ENCODE assay signal across 8 cellular contexts in genomic region chr15:77902855-77903760, GRCh38.
DNase-seq lines count a peak whose midpoint lies in the region; ATAC-seq and TF ChIP-seq lines count a peak whose summit lies in the region.
"Not testable (repeated sequence)": the region's sequence is repeated elsewhere in the genome, so short reads cannot be mapped to it uniquely, and the experiment has no call there.

No MANE protein-coding gene starts in this region.

- H3K4me3 ChIP-seq in OCI-LY7 (ENCODE audit: low read depth, low read length, poor library complexity, severe bottlenecking); right atrium auricular region; thyroid gland (replicated peaks in 1 of 3): not testable (repeated sequence)

- not testable (repeated sequence) for H3K4me3 Mint-ChIP-seq in CD4-positive, alpha-beta T cell; H9; chondrocyte (ENCODE audit: unreplicated experiment); neural crest cell

- H3K9me3 ChIP-seq in CD4-positive, alpha-beta T cell (ENCODE audit: control insufficient read depth, low read length); H9 (ENCODE audit: control insufficient read depth, low read depth, low read length); OCI-LY7 (ENCODE audit: low read length); right atrium auricular region; thyroid gland: not testable (repeated sequence)

- H3K18ac ChIP-seq in H9 (ENCODE audit: insufficient read length, low read depth, low read length) = not testable (repeated sequence)

- H2BK12ac ChIP-seq in H9 (ENCODE audit: insufficient read length, low read depth, low read length) = not testable (repeated sequence)

- H3K4me1 ChIP-seq in H9 (ENCODE audit: insufficient read depth, low read length); OCI-LY7 (ENCODE audit: insufficient read depth, low read length, poor library complexity, severe bottlenecking); right atrium auricular region; thyroid gland: not testable (repeated sequence)

- intact Hi-C loops in CD4-positive, alpha-beta T cell (cut with DNase I, micrococcal nuclease); thyroid gland (cut with DNase I): not testable (repeated sequence)
- intact Hi-C loops in OCI-LY7 (cut with micrococcal nuclease; ENCODE audit: unreplicated experiment) = loop anchor here (5.0 to 10.0 kb wide), 2 partner anchors 54 to 342 kb away; no protein-coding TSS in a partner anchor

- not testable (repeated sequence) for H2BK5ac ChIP-seq in H9 (ENCODE audit: insufficient read length, low read length)

- not testable (repeated sequence) for H2AFZ ChIP-seq in H9 (ENCODE audit: low read length); OCI-LY7 (ENCODE audit: low read length)

- peak; percentile 54 for TF ChIP-seq CTCF in CD4-positive, alpha-beta T cell (IDR thresholded peaks at IDR 0.05)
- TF ChIP-seq CTCF in H9 (conservative IDR thresholded peaks at IDR 0.05) (peak; percentile 91), OCI-LY7 (conservative IDR thresholded peaks at IDR 0.05; ENCODE audit: low read length) (peak; percentile 82), chondrocyte (IDR thresholded peaks at IDR 0.05) (peak; percentile 88), right atrium auricular region (IDR thresholded peaks at IDR 0.05) (peak; percentile 42 to 64), neural crest cell (conservative IDR thresholded peaks at IDR 0.05) (peak; percentile 71), thyroid gland (IDR thresholded peaks at IDR 0.05) (peak; percentile 9 to 51 (median 24))

- H3K27me3 ChIP-seq in CD4-positive, alpha-beta T cell (ENCODE audit: control insufficient read depth, insufficient read depth, low read length); H9 (ENCODE audit: insufficient read depth, low read length); right atrium auricular region; thyroid gland: not testable (repeated sequence)

- H3K27ac Mint-ChIP-seq in CD4-positive, alpha-beta T cell; H9; chondrocyte (ENCODE audit: unreplicated experiment); neural crest cell (ENCODE audit: unreplicated experiment): not testable (repeated sequence)

- no CpG with 5 or more reads among the region's 13 CpGs for WGBS in H9 (ENCODE audit: extremely low coverage, insufficient read length, low lambda C conversion rate)
- 46 to 66% methylated on average over 7 to 11 of the region's 13 CpGs for WGBS in thyroid gland, 2 donors

- CTCF ChIA-PET in CD4-positive, alpha-beta T cell (lab: Charles Lee); OCI-LY7 (lab: Charles Lee; ENCODE audit: unreplicated experiment): not testable (repeated sequence)

- not testable (repeated sequence) for H4K8ac ChIP-seq in H9 (replicated peaks; ENCODE audit: insufficient read length, low read depth, low read length)

- TF ChIP-seq POLR2A in thyroid gland (IDR thresholded peaks at IDR 0.05) = not testable (repeated sequence)

- POLR2A ChIA-PET in CD4-positive, alpha-beta T cell (lab: Charles Lee) = not testable (repeated sequence)
- POLR2A ChIA-PET in OCI-LY7 (lab: Charles Lee) = interaction anchor here (0.6 to 0.7 kb wide), 2 partner anchors 52 to 357 kb away, joined by 3 to 4 read pairs; no protein-coding TSS in a partner anchor

- H2BK120ac ChIP-seq in H9 (ENCODE audit: low read depth, low read length, poor library complexity, severe bottlenecking) = not testable (repeated sequence)

- not testable (repeated sequence) for H3K23me2 ChIP-seq in H9 (ENCODE audit: insufficient read length, low read depth, low read length, poor library complexity, severe bottlenecking)

- peak in 2 of 10 experiments; percentile 4 to 35 for DNase-seq in CD4-positive, alpha-beta T cell
- DNase-seq in H9 (peak; percentile 67), OCI-LY7 (ENCODE audit: low spot score) (peak; percentile 33), chondrocyte (ENCODE audit: low spot score) (peak; percentile 51), neural crest cell (ENCODE audit: low read depth, low spot score) (peak; percentile 43)
- DNase-seq in activated CD8-positive, alpha-beta memory T cell treated with anti-CD3 and anti-CD28 coated beads for 24 hours = peak; percentile 68
- not testable (repeated sequence) for DNase-seq in right atrium auricular region (ENCODE audit: low spot score); thyroid gland

- not testable (repeated sequence) for BruUV-seq in OCI-LY7 (replicated peaks; lab: Mats Ljungman, UMichigan)

- H3K9me2 ChIP-seq in OCI-LY7 (ENCODE audit: insufficient read depth, low read length) = not testable (repeated sequence)

- H3K14ac ChIP-seq in H9 (ENCODE audit: insufficient read depth, low read length) = not testable (repeated sequence)

- not testable (repeated sequence) for H3K4me1 Mint-ChIP-seq in CD4-positive, alpha-beta T cell (ENCODE audit: low read depth); H9; neural crest cell
- H3K4me1 Mint-ChIP-seq in chondrocyte (ENCODE audit: low read depth) = peaks cover 13% of the 10 kb centered on the region

- not testable (repeated sequence) for H4K5ac ChIP-seq in H9 (ENCODE audit: insufficient read length, low read depth, low read length)

- not testable (repeated sequence) for H3K4ac ChIP-seq in H9 (ENCODE audit: low read depth, low read length)

- H3K56ac ChIP-seq in H9 (ENCODE audit: insufficient read length, low read depth, low read length) = not testable (repeated sequence)

- not testable (repeated sequence) for H3K4me2 ChIP-seq in H9 (ENCODE audit: insufficient read depth, insufficient read length, low read length); OCI-LY7 (ENCODE audit: low read length)

- not testable (repeated sequence) for ATAC-seq in CD4-positive, alpha-beta T cell (ENCODE audit: poor library complexity)

- H4K91ac ChIP-seq in H9 (ENCODE audit: insufficient read length, low read depth, low read length) = not testable (repeated sequence)

- not testable (repeated sequence) for H2AK5ac ChIP-seq in H9 (ENCODE audit: insufficient read length, low read length)

- not testable (repeated sequence) for H3K79me1 ChIP-seq in H9 (ENCODE audit: insufficient read depth, low read depth, low read length, poor library complexity, severe bottlenecking)

- H3K23ac ChIP-seq in H9 (ENCODE audit: insufficient read length, low read depth, low read length) = not testable (repeated sequence)

- H3T11ph ChIP-seq in H9 (ENCODE audit: low read length) = not testable (repeated sequence)

- H2BK20ac ChIP-seq in H9 (ENCODE audit: low read depth, low read length, poor library complexity, severe bottlenecking) = not testable (repeated sequence)

- H3K9me3 Mint-ChIP-seq in CD4-positive, alpha-beta T cell; H9; chondrocyte (ENCODE audit: low read depth); neural crest cell: not testable (repeated sequence)

- not testable (repeated sequence) for H3K27me3 Mint-ChIP-seq in CD4-positive, alpha-beta T cell; H9 (ENCODE audit: low read depth); chondrocyte (ENCODE audit: low read depth); neural crest cell (ENCODE audit: low read depth)

- not testable (repeated sequence) for H3K36me3 ChIP-seq in OCI-LY7 (ENCODE audit: insufficient read depth, low read length); right atrium auricular region; thyroid gland

- not testable (repeated sequence) for H4K20me1 ChIP-seq in H9 (ENCODE audit: control insufficient read depth, insufficient read depth, insufficient read length); OCI-LY7 (ENCODE audit: insufficient read depth, low read length)

- not testable (repeated sequence) for H3K36me3 Mint-ChIP-seq in CD4-positive, alpha-beta T cell (ENCODE audit: low read depth); H9 (ENCODE audit: insufficient read depth in 1 of 3, low read depth in 3 of 3); chondrocyte (ENCODE audit: low read depth); neural crest cell (ENCODE audit: low read depth)

- not testable (repeated sequence) for H3K27ac ChIP-seq in CD4-positive, alpha-beta T cell (ENCODE audit: low read depth, low read length); H9 (ENCODE audit: insufficient read length, low read depth, low read length); OCI-LY7 (ENCODE audit: low read depth, low read length, poor library complexity, severe bottlenecking); right atrium auricular region; thyroid gland

- H2BK15ac ChIP-seq in H9 (ENCODE audit: low read depth, low read length) = not testable (repeated sequence)

- H3K79me2 ChIP-seq in H9 (ENCODE audit: insufficient read depth, low read length); OCI-LY7 (ENCODE audit: insufficient read depth, low read depth, low read length): not testable (repeated sequence)

- H3K9ac ChIP-seq in H9 (ENCODE audit: extremely low read depth, insufficient read length, low read length) = not testable (repeated sequence)

Comparison
In these comparisons a context has a peak if more than half of its experiments do, and no peak if none do; other contexts are left out.
1. CTCF ChIP-seq: peak in every context shown above with its lines; median percentile 91 in H9; 88 in chondrocyte; 82 in OCI-LY7; 71 in neural crest cell; 54 in CD4-positive, alpha-beta T cell; 53 in right atrium auricular region; 24 in thyroid gland.